16 cellular contexts compared by ENCODE assay signal in genomic region chr6:72246926-72247325, GRCh38.
DNase-seq lines count a peak whose midpoint lies in the region; FAIRE-seq and TF ChIP-seq lines count a peak whose summit lies in the region.
"Had no signal": no experiment of that assay in that cellular context is flagged by ENCODE, and none has a peak within 500 bp of the region (broad histone marks: within the 10 kb centered on the region; RNA-seq: fewer than 3 reads in every experiment).

No MANE protein-coding gene starts in this region.

- TF ChIP-seq CTCF in D721Med (IDR thresholded peaks at IDR 0.05; ENCODE audit: insufficient read depth, missing control alignments) (peak; percentile 34), VCaP (conservative IDR thresholded peaks at IDR 0.05) (peak; percentile 72), thyroid gland (IDR thresholded peaks at IDR 0.05) (no peak), smooth muscle cell (IDR thresholded peaks at IDR 0.05; ENCODE audit: borderline replicate concordance, insufficient read depth, poor library complexity, severe bottlenecking) (no peak), Peyer's patch (IDR thresholded peaks at IDR 0.05) (no peak)

- no peak overlapping the region for H2AFZ ChIP-seq in smooth muscle cell (ENCODE audit: low read depth)

- H3K27me3 ChIP-seq in thyroid gland (no peaks in the 10 kb centered on the region), smooth muscle cell (ENCODE audit: low read depth) (no peaks in the 10 kb centered on the region), Peyer's patch (no peaks in the 10 kb centered on the region)
- H3K27me3 ChIP-seq: suprapubic skin had no signal

- no peak overlapping the region for H3K27ac ChIP-seq in VCaP
- no peak overlapping the region for H3K27ac ChIP-seq in thyroid gland
- no peak overlapping the region for H3K27ac ChIP-seq in smooth muscle cell (ENCODE audit: low read depth)
- H3K27ac ChIP-seq in Peyer's patch: no peak overlapping the region
- H3K27ac ChIP-seq: suprapubic skin had no signal

- TF ChIP-seq POLR2A in thyroid gland (IDR thresholded peaks at IDR 0.05) (no peak), Peyer's patch (IDR thresholded peaks at IDR 0.05) (no peak)

- no peaks in the 10 kb centered on the region for H3K79me2 ChIP-seq in smooth muscle cell (ENCODE audit: low read depth)

- no peak for FAIRE-seq in D721Med (lab: Jason Lieb, UNC)
- FAIRE-seq: keratinocyte had no signal

- WGBS in thyroid gland, 2 donors: 89 to 92% methylated on average over 4 of the region's 4 CpGs
- 89% methylated on average over 4 of the region's 4 CpGs for WGBS in smooth muscle cell (ENCODE audit: low lambda C conversion rate)

- DNase-seq in D721Med (ENCODE audit: insufficient read length, low spot score) (no peak), HuH-7 (ENCODE audit: low spot score) (peak; percentile 3), left kidney (ENCODE audit: low read depth, low spot score) (peak; percentile 2), thyroid gland (no peak), smooth muscle cell (lab: John Stamatoyannopoulos, UW; ENCODE audit: unreplicated experiment) (no peak), Peyer's patch (no peak), AG08395 (ENCODE audit: low spot score) (no peak)
- DNase-seq: activated CD8-positive, alpha-beta memory T cell treated with anti-CD3 and anti-CD28 coated beads for 24 hours; activated naive CD4-positive, alpha-beta T cell treated with Interleukin-2 at 50 U/mL for 16 hours; CD4-positive, CD25-positive, alpha-beta regulatory T cell; naive thymus-derived CD4-positive, alpha-beta T cell; NCI-H1417; T-helper 9 cell had no signal

- H3K4me2 ChIP-seq in smooth muscle cell: no peak overlapping the region

- no peak overlapping the region for H3K4me3 ChIP-seq in thyroid gland (replicated peaks in 1 of 3)
- H3K4me3 ChIP-seq in smooth muscle cell: no peak overlapping the region
- no peak overlapping the region for H3K4me3 ChIP-seq in Peyer's patch
- H3K4me3 ChIP-seq: suprapubic skin had no signal

- no peaks in the 10 kb centered on the region for H3K36me3 ChIP-seq in thyroid gland
- H3K36me3 ChIP-seq in smooth muscle cell (ENCODE audit: low read depth): no peaks in the 10 kb centered on the region
- no peaks in the 10 kb centered on the region for H3K36me3 ChIP-seq in Peyer's patch
- H3K36me3 ChIP-seq: suprapubic skin had no signal

- H3K9ac ChIP-seq in smooth muscle cell (ENCODE audit: low read depth): no peak overlapping the region

- no peaks in the 10 kb centered on the region for H3F3A ChIP-seq in smooth muscle cell (ENCODE audit: low read depth)

- H3K4me1 ChIP-seq in thyroid gland: no peaks in the 10 kb centered on the region
- H3K4me1 ChIP-seq in smooth muscle cell (ENCODE audit: low read depth): peaks cover 11% of the 10 kb centered on the region
- no peaks in the 10 kb centered on the region for H3K4me1 ChIP-seq in Peyer's patch
- H3K4me1 ChIP-seq: suprapubic skin had no signal

- no peaks in the 10 kb centered on the region for H4K20me1 ChIP-seq in smooth muscle cell (ENCODE audit: low read depth)

- H3K9me3 ChIP-seq in thyroid gland (no peaks in the 10 kb centered on the region), smooth muscle cell (replicated peaks; ENCODE audit: low read depth) (no peaks in the 10 kb centered on the region), Peyer's patch (no peaks in the 10 kb centered on the region)
- H3K9me3 ChIP-seq: suprapubic skin had no signal

- intact Hi-C loops in thyroid gland (cut with DNase I): no loop called here

Comparison
In these comparisons a context has a peak if more than half of its experiments do, and no peak if none do; other contexts are left out.
1. DNase-seq: peak in HuH-7 (single experiment) and left kidney (single experiment); none in D721Med (single experiment), thyroid gland (0 of 2), smooth muscle cell (single experiment), Peyer's patch (0 of 3) and AG08395 (single experiment).
2. CTCF ChIP-seq: peak in D721Med (single experiment) and VCaP (single experiment); none in thyroid gland (0 of 6), smooth muscle cell (single experiment) and Peyer's patch (0 of 6).